In genomic region chrX:20527458-20528099, GRCh38 we compare ENCODE assay signal across 9 cellular contexts.
DNase-seq lines count a peak whose midpoint lies in the region; ATAC-seq and TF ChIP-seq lines count a peak whose summit lies in the region.
"Had no signal": no experiment of that assay in that cellular context is flagged by ENCODE, and none has a peak within 500 bp of the region (broad histone marks: within the 10 kb centered on the region; RNA-seq: fewer than 3 reads in every experiment).

No MANE protein-coding gene starts in this region.

- 7 to 12% methylated on average over 6 of the region's 6 CpGs for WGBS in lung, 2 donors

- no peaks in the 10 kb centered on the region for H3K36me3 ChIP-seq in lung (ENCODE audit: control insufficient read depth in 2 of 2, insufficient read depth in 2 of 2, low read length in 2 of 2)

- H3K4me3 ChIP-seq in lung: no peak overlapping the region

- H3K4me1 ChIP-seq in lung (ENCODE audit: control insufficient read depth in 2 of 2, insufficient read depth in 2 of 2, low read length in 2 of 2): no peaks in the 10 kb centered on the region

- ATAC-seq in HG03097 (IDR thresholded peaks at IDR 0.05; ENCODE audit: low FRiP score, unreplicated experiment): peak; percentile 49
- no peak for ATAC-seq in lung (ENCODE audit: insufficient read depth, low FRiP score)

- H3K27me3 ChIP-seq in lung (ENCODE audit: control insufficient read depth, insufficient read depth): no peaks in the 10 kb centered on the region

- peak; percentile 14 for TF ChIP-seq CTCF in lung (IDR thresholded peaks at IDR 0.05; ENCODE audit: control extremely low read depth, extremely low read depth)

- H3K27ac ChIP-seq in lung (ENCODE audit: low read depth in 1 of 2, low read length in 1 of 2): no peak overlapping the region

- H3K9me3 ChIP-seq in lung (ENCODE audit: control insufficient read depth in 2 of 2, insufficient read depth in 1 of 2, low read length in 1 of 2): no peaks in the 10 kb centered on the region

- DNase-seq in NOMO-1 treated with DMSO at 0.1 percent for 48 hours (lab: John Stamatoyannopoulos, UW; ENCODE audit: unreplicated experiment) (peak; percentile 65), NOMO-1 treated with dmso at 0.1 percent for 144 hours (lab: John Stamatoyannopoulos, UW; ENCODE audit: unreplicated experiment) (no peak), NCI-H69 (lab: John Stamatoyannopoulos, UW) (peak; percentile 32), cerebellar nuclear complex (lab: John Stamatoyannopoulos, UW) (peak; percentile 8 to 68), lung (ENCODE audit: low spot score) (no peak)
- no peak for DNase-seq in stimulated activated naive CD4-positive, alpha-beta T cell treated with Interleukin-2 at 50 U/mL for 16 hours (lab: John Stamatoyannopoulos, UW)
- no peak for DNase-seq in activated CD4-positive, alpha-beta T cell treated with anti-CD3 and anti-CD28 coated beads for 48 hours
- DNase-seq: activated B cell treated with CpG ODN at 0.5 μM for 24 hours had no signal

Comparison
In these comparisons a context has a peak if more than half of its experiments do, and no peak if none do; other contexts are left out.
1. DNase-seq: peak in NOMO-1 treated with DMSO at 0.1 percent for 48 hours (single experiment), NCI-H69 (single experiment) and cerebellar nuclear complex (2 of 2); none in NOMO-1 treated with dmso at 0.1 percent for 144 hours (single experiment), lung (single experiment), stimulated activated naive CD4-positive, alpha-beta T cell treated with Interleukin-2 at 50 U/mL for 16 hours (single experiment) and activated CD4-positive, alpha-beta T cell treated with anti-CD3 and anti-CD28 coated beads for 48 hours (single experiment).